Comparison of ENCODE assay signal across 8 cellular contexts in genomic region chr9:88534456-88535225, GRCh38. TPM values are rescaled to one million over a fixed set of nuclear protein-coding genes. Genes with fewer than 3 reads are reported as not detected.
DNase-seq lines count a peak whose midpoint lies in the region; ATAC-seq and TF ChIP-seq lines count a peak whose summit lies in the region.

Gene NXNL2, plus strand, starts transcription at chr9:88535178. Its CDS starts 257 bp downstream, at chr9:88535435.

- H3K9me3 Mint-ChIP-seq in activated CD8-positive, alpha-beta memory T cell treated with anti-CD3 and anti-CD28 coated beads, Interleukin-2, amount 10 ng/mL, durations not matched to agents 7 days and 5 days (ENCODE audit: low read depth): no peaks in the 10 kb centered on the region
- H3K9me3 Mint-ChIP-seq in activated CD4-positive, alpha-beta T cell treated with anti-CD3 and anti-CD28 coated beads for 36 hours (ENCODE audit: low read depth): no peaks in the 10 kb centered on the region

- no peak for TF ChIP-seq CTCF in lower lobe of right lung (IDR thresholded peaks at IDR 0.05)

- intact Hi-C loops in activated CD4-positive, alpha-beta T cell treated with anti-CD3 and anti-CD28 coated beads for 36 hours (cut with DNase I, micrococcal nuclease): loop anchor here in 1 of 2 experiments (1.0 to 2.0 kb wide), 2 partner anchors 74 to 146 kb away; partner anchors contain the start of gene SPIN1
- intact Hi-C loops in lower lobe of right lung (cut with DNase I): no loop called here

- no peak within 1 kb of the TSS for H3K4me3 Mint-ChIP-seq in activated CD8-positive, alpha-beta memory T cell treated with anti-CD3 and anti-CD28 coated beads, Interleukin-2, amount 10 ng/mL, durations not matched to agents 7 days and 5 days
- peak within 1 kb of the TSS; percentile 21 for H3K4me3 Mint-ChIP-seq in activated CD4-positive, alpha-beta T cell treated with anti-CD3 and anti-CD28 coated beads for 36 hours

- POLR2A ChIA-PET in activated CD4-positive, alpha-beta T cell treated with anti-CD3 and anti-CD28 coated beads for 36 hours (lab: Charles Lee): no interaction called here

- peak; percentile 49 for DNase-seq in activated CD8-positive, alpha-beta memory T cell treated with anti-CD3 and anti-CD28 coated beads, Interleukin-2, amount 10 ng/mL, durations not matched to agents 7 days and 5 days
- DNase-seq in activated CD8-positive, alpha-beta memory T cell treated with anti-CD3 and anti-CD28 coated beads for 24 hours: no peak
- DNase-seq in activated CD4-positive, alpha-beta T cell treated with anti-CD3 and anti-CD28 coated beads for 36 hours: peak; percentile 70
- DNase-seq in ecto neural progenitor cell (ENCODE audit: low spot score) (peak; percentile 89), lower lobe of right lung (peak; percentile 85), retina (no peak)
- peak; percentile 47 for DNase-seq in stimulated activated CD8-positive, alpha-beta memory T cell treated with anti-CD3 and anti-CD28 coated beads, Interleukin-4, amount 100 ng/mL, for 48 hours

- H3K36me3 Mint-ChIP-seq in activated CD8-positive, alpha-beta memory T cell treated with anti-CD3 and anti-CD28 coated beads, Interleukin-2, amount 10 ng/mL, durations not matched to agents 7 days and 5 days: no peaks in the 10 kb centered on the region
- no peaks in the 10 kb centered on the region for H3K36me3 Mint-ChIP-seq in activated CD4-positive, alpha-beta T cell treated with anti-CD3 and anti-CD28 coated beads for 36 hours (ENCODE audit: low read depth)

- H3K27me3 ChIP-seq in lower lobe of right lung (ENCODE audit: low read depth): peaks cover 31% of the 10 kb centered on the region

- peak within 1 kb of the TSS; percentile 56 for H3K4me3 ChIP-seq in lower lobe of right lung

- CTCF ChIA-PET in activated CD8-positive, alpha-beta memory T cell treated with anti-CD3 and anti-CD28 coated beads, Interleukin-2, amount 10 ng/mL, durations not matched to agents 7 days and 5 days (lab: Charles Lee): no interaction called here
- CTCF ChIA-PET in activated CD4-positive, alpha-beta T cell treated with anti-CD3 and anti-CD28 coated beads for 36 hours (lab: Charles Lee): no interaction called here

- H3K27ac Mint-ChIP-seq in activated CD8-positive, alpha-beta memory T cell treated with anti-CD3 and anti-CD28 coated beads, Interleukin-2, amount 10 ng/mL, durations not matched to agents 7 days and 5 days: no peak within 1 kb of the TSS
- no peak within 1 kb of the TSS for H3K27ac Mint-ChIP-seq in activated CD4-positive, alpha-beta T cell treated with anti-CD3 and anti-CD28 coated beads for 36 hours

- H3K36me3 ChIP-seq in lower lobe of right lung: no peaks in the 10 kb centered on the region

- peak within 1 kb of the TSS; percentile 53 for H3K27ac ChIP-seq in lower lobe of right lung

- peak; percentile 35 for ATAC-seq in activated CD8-positive, alpha-beta memory T cell treated with anti-CD3 and anti-CD28 coated beads, Interleukin-2, amount 10 ng/mL, durations not matched to agents 7 days and 5 days
- ATAC-seq in activated CD4-positive, alpha-beta T cell treated with anti-CD3 and anti-CD28 coated beads for 36 hours: peak; percentile 40
- ATAC-seq in lower lobe of right lung (peak; percentile 90 to 92), HG03439 (IDR thresholded peaks at IDR 0.05; ENCODE audit: unreplicated experiment) (no peak)

- no peaks in the 10 kb centered on the region for H3K9me3 ChIP-seq in lower lobe of right lung

- peaks cover 14% of the 10 kb centered on the region for H3K4me1 Mint-ChIP-seq in activated CD8-positive, alpha-beta memory T cell treated with anti-CD3 and anti-CD28 coated beads, Interleukin-2, amount 10 ng/mL, durations not matched to agents 7 days and 5 days
- peaks cover 12% of the 10 kb centered on the region for H3K4me1 Mint-ChIP-seq in activated CD4-positive, alpha-beta T cell treated with anti-CD3 and anti-CD28 coated beads for 36 hours

- peaks cover 70% of the 10 kb centered on the region for H3K27me3 Mint-ChIP-seq in activated CD8-positive, alpha-beta memory T cell treated with anti-CD3 and anti-CD28 coated beads, Interleukin-2, amount 10 ng/mL, durations not matched to agents 7 days and 5 days
- H3K27me3 Mint-ChIP-seq in activated CD4-positive, alpha-beta T cell treated with anti-CD3 and anti-CD28 coated beads for 36 hours: peaks cover 28% of the 10 kb centered on the region

- H3K4me1 ChIP-seq in lower lobe of right lung: peaks cover 16% of the 10 kb centered on the region

RNA-seq across cellular contexts. Expression of gene NXNL2, which starts in this region (rescaled TPM):
- total RNA-seq in activated CD8-positive, alpha-beta memory T cell treated with anti-CD3 and anti-CD28 coated beads, Interleukin-2, amount 10 ng/mL, durations not matched to agents 7 days and 5 days: not detected
- not detected for total RNA-seq in activated CD4-positive, alpha-beta T cell treated with anti-CD3 and anti-CD28 coated beads for 36 hours
- total RNA-seq in lower lobe of right lung: 0.71 TPM

Comparison
In these comparisons a context has a peak if more than half of its experiments do, and no peak if none do; other contexts are left out.
1. Peak in DNase-seq and ATAC-seq in activated CD8-positive, alpha-beta memory T cell treated with anti-CD3 and anti-CD28 coated beads, Interleukin-2, amount 10 ng/mL, durations not matched to agents 7 days and 5 days; RNA of the gene not detected or under 1 TPM.
2. Peak in DNase-seq and ATAC-seq in activated CD4-positive, alpha-beta T cell treated with anti-CD3 and anti-CD28 coated beads for 36 hours; RNA of the gene not detected or under 1 TPM.
3. Peak in DNase-seq, ATAC-seq, H3K4me3 ChIP-seq and H3K27ac ChIP-seq in lower lobe of right lung; RNA of the gene not detected or under 1 TPM.
4. DNase-seq: peak in ecto neural progenitor cell (single experiment) and stimulated activated CD8-positive, alpha-beta memory T cell treated with anti-CD3 and anti-CD28 coated beads, Interleukin-4, amount 100 ng/mL, for 48 hours (single experiment); none in activated CD8-positive, alpha-beta memory T cell treated with anti-CD3 and anti-CD28 coated beads for 24 hours (single experiment) and retina (single experiment).